8 cellular contexts compared by ENCODE assay signal in genomic region chr9:32526042-32526706, GRCh38. TPM values are rescaled to one million over a fixed set of nuclear protein-coding genes. Genes with fewer than 3 reads are reported as not detected.
A peak's percentile ranks its signal among the peaks of the same experiment; 100 is the strongest.
DNase-seq lines count a peak whose midpoint lies in the region; ATAC-seq, FAIRE-seq and TF ChIP-seq lines count a peak whose summit lies in the region.

Gene RIGI, minus strand, starts transcription at chr9:32526196. Its CDS starts 30 bp downstream, at chr9:32526166.

- H3K27ac ChIP-seq in A549 (peak within 1 kb of the TSS; percentile 46 to 83), VCaP (peak within 1 kb of the TSS; percentile 82), spleen (peak within 1 kb of the TSS; percentile 79 to 94 (median 91))

- DNase-seq in A549 (ENCODE audit: low read depth in 1 of 2, low spot score in 1 of 2) = peak; percentile 64 to 85
- peak; percentile 72 for DNase-seq in NCI-H2107 (lab: John Stamatoyannopoulos, UW)
- peak; percentile 94 to 95 for DNase-seq in cardiac fibroblast (ENCODE audit: low read depth in 2 of 2)
- peak; percentile 73 for DNase-seq in inferior parietal cortex (ENCODE audit: extremely low spot score)
- peak; percentile 95 for DNase-seq in spleen

- H3K36me3 ChIP-seq in spleen = no peaks in the 10 kb centered on the region

- no peaks in the 10 kb centered on the region for H3K27me3 ChIP-seq in spleen (replicated peaks in 1 of 7)

- POLR2A ChIA-PET in A549 (lab: Yijun Ruan, JAX) = interaction anchor here (0.8 to 2.7 kb wide), 4 partner anchors 24 to 147 kb away, joined by 3 to 25 read pairs (median 12); partner anchors contain the start of gene ACO1

- ATAC-seq in A549 (peak; percentile 92 to 93), GM18520 (IDR thresholded peaks at IDR 0.05; ENCODE audit: unreplicated experiment) (peak; percentile 56), HG03064 (IDR thresholded peaks at IDR 0.05; ENCODE audit: low read depth, unreplicated experiment) (peak; percentile 77)

- TF ChIP-seq POLR2A in A549 (IDR thresholded peaks at IDR 0.05; ENCODE audit: low read length) = 0 out of 2 replicates have a peak, but pooled peaks have one; percentile 19
- peak in 1 of 3 donors; percentile 84 for TF ChIP-seq POLR2A in spleen (IDR thresholded peaks at IDR 0.05)

- no peak for TF ChIP-seq EP300 in A549 (IDR thresholded peaks at IDR 0.05)

- H3K4me3 ChIP-seq in A549 (peak within 1 kb of the TSS; percentile 58), cardiac fibroblast (replicated peaks in 1 of 2; ENCODE audit: low read depth in 2 of 2, low read length in 2 of 2) (peak within 1 kb of the TSS; percentile 67 to 69), spleen (peak within 1 kb of the TSS; percentile 60 to 90 (median 82))

- CTCF ChIA-PET in A549 (lab: Yijun Ruan, JAX) = interaction anchor here (0.6 to 10.2 kb wide), 31 partner anchors 9 to 452 kb away, joined by 3 to 159 read pairs (median 5); partner anchors contain the start of genes ACO1 and NDUFB6

- H3K4me2 ChIP-seq in A549 = peak within 1 kb of the TSS; percentile 82

- under 1% methylated on average over 37 of the region's 37 CpGs for WGBS in A549 (ENCODE audit: missing lambda C conversion rate)
- 0 to 1% (median 0%) methylated on average over 37 of the region's 37 CpGs for WGBS in spleen, 5 donors

- intact Hi-C loops in spleen (cut with DNase I; ENCODE audit: low total_unique reads) = no loop called here

- peak; percentile 58 to 74 for TF ChIP-seq RAD21 in A549 (conservative IDR thresholded peaks at IDR 0.05 in 1 of 2, IDR thresholded peaks at IDR 0.05 in 1 of 2)

- peaks cover 8% of the 10 kb centered on the region; the same call in 1 of the 3 replicates for H3K9me3 ChIP-seq in A549
- peaks cover 0 to 3% (median 0%) of the 10 kb centered on the region in 8 donors for H3K9me3 ChIP-seq in spleen

- TF ChIP-seq CTCF in A549 (IDR thresholded peaks at IDR 0.05) (peak; percentile 71), VCaP (conservative IDR thresholded peaks at IDR 0.05) (peak; percentile 84), cardiac fibroblast (IDR thresholded peaks at IDR 0.05; ENCODE audit: low read depth, low read length) (peak; percentile 51), spleen (IDR thresholded peaks at IDR 0.05 in 8 of 11, conservative IDR thresholded peaks at IDR 0.05 in 3 of 11) (peak in 9 of 11 experiments; percentile 13 to 60 (median 51))

- peak; percentile 18 for FAIRE-seq in A549 (lab: Jason Lieb, UNC)

- H3K4me1 ChIP-seq in A549 (peaks cover 6% of the 10 kb centered on the region; the same call in 2 of the 3 replicates), spleen (peaks cover 25 to 61% (median 36%) of the 10 kb centered on the region in 6 donors)

TF ChIP-seq in A549, 52 proteins besides CTCF, POLR2A, EP300 and RAD21:
- 0 out of 2 replicates have a peak, but pooled peaks have one; percentile 36 for TF ChIP-seq MAX (IDR thresholded peaks at IDR 0.05)
- TF ChIP-seq RARB (CRISPR knock-in tag; IDR thresholded peaks at IDR 0.05) = no peak
- TF ChIP-seq SMC3 (IDR thresholded peaks at IDR 0.05) = peak; percentile 78
- 0 out of 5 replicates have a peak, but pooled peaks of 1 of the 2 experiments have one; percentile 29 for TF ChIP-seq JUN (IDR thresholded peaks at IDR 0.05)

RNA-seq across cellular contexts. Expression of gene RIGI, which starts in this region (rescaled TPM):
- 3.9 and 4.8 TPM in 2 replicates for polyA plus RNA-seq in A549 (2011; rRNA removed)
- 0.38 and 0.49 TPM in 2 replicates for polyA plus RNA-seq in A549 (2012; cell fraction: cytosol; rRNA removed)
- polyA plus RNA-seq in A549 (2012; cell fraction: nucleus; rRNA removed) = 0.46 and 0.69 TPM in 2 replicates
- polyA plus RNA-seq in A549 (2017; fragmentation: RNase III; extraction: RNeasy Plus Mini Kit Qiagen cat#74134 plus additional on column Dnase treatment) = 3.8 to 4.8 TPM (median 4.1 TPM) in 3 replicates
- 1.7 and 2.3 TPM in 2 replicates for polyA minus RNA-seq in A549 (2011; rRNA and poly(A)+ RNA removed)
- total RNA-seq in spleen = 10 to 100 TPM; 15.1 to 24.4 (median 17.6) TPM
- polyA plus RNA-seq in spleen = 1 to 10 TPM; 6.5 to 7.4 (median 7.2) TPM

Comparison
In these comparisons a context has a peak if more than half of its experiments do, and no peak if none do; other contexts are left out.
1. Peak in every context shown above with its lines: DNase-seq, ATAC-seq, H3K4me3 ChIP-seq and H3K27ac ChIP-seq.